ENCODE assay signal across 22 cellular contexts in the genomic region with DNA sequence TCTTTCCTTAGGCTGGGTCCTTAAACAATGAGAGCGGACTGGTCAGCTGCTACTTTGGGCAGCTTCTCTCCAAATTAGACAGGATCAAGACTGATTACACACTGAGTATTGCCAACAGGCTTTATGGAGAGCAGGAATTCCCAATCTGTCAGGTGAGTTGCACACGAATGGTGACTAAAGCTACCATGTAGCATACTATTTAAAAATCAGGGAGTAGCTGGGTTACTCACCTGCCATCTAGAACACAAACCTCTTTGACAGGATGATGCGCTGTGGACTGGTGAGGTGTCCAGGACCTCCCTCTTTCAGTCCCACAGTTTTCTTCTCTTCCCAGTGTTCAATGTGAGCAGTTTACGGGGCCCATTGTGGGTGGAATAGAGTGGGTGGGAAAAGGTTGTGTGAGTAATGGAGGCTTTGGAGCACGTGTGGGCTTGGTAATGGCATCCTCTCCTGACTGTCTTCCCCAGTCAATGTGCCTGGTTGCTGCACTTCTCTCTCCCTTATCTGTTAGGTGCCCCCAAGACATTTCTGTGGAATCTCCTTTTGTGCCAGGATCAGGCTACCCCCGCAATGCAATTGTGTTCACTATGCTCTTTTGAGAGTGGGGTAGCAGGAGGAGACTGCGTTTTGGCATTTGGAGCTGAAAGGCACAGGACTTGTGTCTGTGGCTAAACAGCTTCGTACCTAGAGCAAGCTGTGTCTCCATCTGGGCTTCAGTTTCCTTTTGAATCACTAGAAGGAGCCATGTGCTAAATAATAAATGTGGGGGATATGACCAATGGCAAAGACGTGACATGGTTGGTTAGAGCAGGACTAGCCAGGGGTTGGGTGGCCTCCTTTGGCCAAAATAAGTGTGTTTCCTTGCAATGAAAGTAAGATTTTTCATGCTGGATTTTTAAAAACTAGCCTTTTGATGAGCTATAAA. TPM values are rescaled to one million over a fixed set of nuclear protein-coding genes. Genes with fewer than 3 reads are reported as not detected.
"Had no signal": no experiment of that assay in that cellular context is flagged by ENCODE, and none has a peak within 500 bp of the region (broad histone marks: within the 10 kb centered on the region; RNA-seq: fewer than 3 reads in every experiment).

No MANE protein-coding gene starts in this region.

- H3K27ac ChIP-seq: body of pancreas, esophagus muscularis mucosa, psoas muscle, right lobe of liver, spleen, tibial nerve, vagina had no signal

- DNase-seq: activated CD4-positive, alpha-beta T cell treated with anti-CD3 and anti-CD28 coated beads, Interleukin-2, amount 50 U/mL, for 48 hours; activated CD8-positive, alpha-beta memory T cell treated with anti-CD3 and anti-CD28 coated beads, Interleukin-2, amount 10 ng/mL, durations not matched to agents 7 days and 5 days; activated effector memory CD4-positive, alpha-beta T cell treated with Interleukin-2 at 50 U/mL for 16 hours; activated T-cell treated with anti-CD3 and anti-CD28 coated beads, Interleukin-2, amount 50 U/mL, for 24 hours; amniotic stem cell; body of pancreas; dermis blood vessel endothelial cell; endodermal cell; psoas muscle; right lobe of liver; spleen; stimulated activated CD4-positive, alpha-beta T cell treated with anti-CD3 and anti-CD28 coated beads, Interleukin-1b, Interleukin-23, amount 100 ng/mL, for 48 hours had no signal

- H3K4me3 ChIP-seq: body of pancreas, esophagus muscularis mucosa, psoas muscle, right lobe of liver, spleen, tibial nerve, vagina had no signal

- H3K27me3 ChIP-seq: body of pancreas, right lobe of liver, tibial nerve, vagina had no signal

- ATAC-seq: activated CD4-positive, CD25-positive, alpha-beta regulatory T cell treated with anti-CD3 and anti-CD28 coated beads, Interleukin-2, amount 50 U/mL, for 24 hours; activated CD8-positive, alpha-beta memory T cell treated with anti-CD3 and anti-CD28 coated beads, Interleukin-2, amount 10 ng/mL, durations not matched to agents 7 days and 5 days; activated naive CD4-positive, alpha-beta T cell treated with anti-CD3 and anti-CD28 coated beads, Interleukin-2, amount 50 U/mL, for 72 hours; body of pancreas; left lobe of liver; psoas muscle; right lobe of liver; stimulated activated memory B cell treated with anti-CD40 and anti-IgM and Interleukin-4, amounts not matched to agents 10 μg/mL and 1 μg/mL and 100 μg/mL, for 72 hours had no signal

RNA-seq across cellular contexts. Expression of a gene that starts 17.7 kb away (rescaled TPM):
- total RNA-seq: activated CD8-positive, alpha-beta memory T cell treated with anti-CD3 and anti-CD28 coated beads, Interleukin-2, amount 10 ng/mL, durations not matched to agents 7 days and 5 days; activated naive CD4-positive, alpha-beta T cell treated with anti-CD3 and anti-CD28 coated beads, Interleukin-2, amount 50 U/mL, for 72 hours; body of pancreas; dermis blood vessel endothelial cell; endodermal cell; esophagus muscularis mucosa; fibroblast of villous mesenchyme; left lobe of liver; omental fat pad; psoas muscle; right lobe of liver; spleen; subcutaneous adipose tissue; tibial nerve had no signal

RNA-seq across cellular contexts. Expression of a gene that starts 27.3 kb away (rescaled TPM):
- total RNA-seq: activated CD8-positive, alpha-beta memory T cell treated with anti-CD3 and anti-CD28 coated beads, Interleukin-2, amount 10 ng/mL, durations not matched to agents 7 days and 5 days; activated naive CD4-positive, alpha-beta T cell treated with anti-CD3 and anti-CD28 coated beads, Interleukin-2, amount 50 U/mL, for 72 hours; body of pancreas; dermis blood vessel endothelial cell; endodermal cell; esophagus muscularis mucosa; fibroblast of villous mesenchyme; left lobe of liver; omental fat pad; psoas muscle; right lobe of liver; spleen; subcutaneous adipose tissue; tibial nerve had no signal
